19 cellular contexts compared by ENCODE assay signal in genomic region chr19:16892868-16893685, GRCh38. TPM values are rescaled to one million over a fixed set of nuclear protein-coding genes. Genes with fewer than 3 reads are reported as not detected.
DNase-seq lines count a peak whose midpoint lies in the region; ATAC-seq, FAIRE-seq and TF ChIP-seq lines count a peak whose summit lies in the region.
"Had no signal": no experiment of that assay in that cellular context is flagged by ENCODE, and none has a peak within 500 bp of the region (broad histone marks: within the 10 kb centered on the region; RNA-seq: fewer than 3 reads in every experiment).

No MANE protein-coding gene starts in this region.

- no peak for TF ChIP-seq CTCF in HepG2 (CRISPR knock-in tag; IDR thresholded peaks at IDR 0.05)
- TF ChIP-seq CTCF in right lobe of liver (IDR thresholded peaks at IDR 0.05), result no peak
- TF ChIP-seq CTCF in RWPE1 (conservative IDR thresholded peaks at IDR 0.05; ENCODE audit: low read depth), result no peak
- no peak for TF ChIP-seq CTCF in lower lobe of right lung (IDR thresholded peaks at IDR 0.05)
- TF ChIP-seq CTCF in uterus (IDR thresholded peaks at IDR 0.05), result no peak

- H3K4me1 ChIP-seq in HepG2 (ENCODE audit: insufficient read depth, low read length) (peaks cover 51% of the 10 kb centered on the region), right lobe of liver (peaks cover 0 to 7% (median 0%) of the 10 kb centered on the region in 4 donors), lower lobe of right lung (peaks cover 42% of the 10 kb centered on the region), uterus (peaks cover 0 to 7% of the 10 kb centered on the region in 2 donors)

- POLR2A ChIA-PET in HepG2 (lab: Yijun Ruan, JAX) (no interaction called here), RWPE1 (lab: Yijun Ruan, JAX; ENCODE audit: low non-redundant PET) (no interaction called here)

- no peak overlapping the region for H3K27ac ChIP-seq in HepG2 (ENCODE audit: extremely low read length, insufficient read depth, low read length)
- no peak overlapping the region for H3K27ac ChIP-seq in right lobe of liver
- peak overlapping the region; percentile 25 for H3K27ac ChIP-seq in RWPE1
- peak overlapping the region; percentile 69 for H3K27ac ChIP-seq in lower lobe of right lung
- peak overlapping the region; percentile 56 to 61 for H3K27ac ChIP-seq in uterus
- H3K27ac ChIP-seq: WERI-Rb-1 had no signal

- no peak overlapping the region for H2AFZ ChIP-seq in HepG2 (ENCODE audit: low read length)

- H3K4me2 ChIP-seq in HepG2 (ENCODE audit: low read depth, low read length), result peak overlapping the region; percentile 77

- CTCF ChIA-PET in HepG2 (lab: Yijun Ruan, JAX; ENCODE audit: low intra/inter-chr PET ratio, low total read pairs), result no interaction called here
- CTCF ChIA-PET in RWPE1 (lab: Yijun Ruan, JAX), result no interaction called here

- TF ChIP-seq POLR2A in HepG2 (IDR thresholded peaks at IDR 0.05; ENCODE audit: insufficient read depth in 1 of 2, low read depth in 2 of 2, low read length in 2 of 2) (no peak), right lobe of liver (IDR thresholded peaks at IDR 0.05) (no peak), uterus (IDR thresholded peaks at IDR 0.05) (no peak)

- DNase-seq in HepG2 (ENCODE audit: low spot score) (no peak), right lobe of liver (no peak), RWPE1 (ENCODE audit: low spot score) (no peak), lower lobe of right lung (no peak), uterus (no peak), NCI-H1436 treated with DMSO at 0.1 percent for 48 hours (lab: John Stamatoyannopoulos, UW) (no peak)
- no peak for DNase-seq in stimulated activated naive CD4-positive, alpha-beta T cell treated with Interleukin-2 at 50 U/mL for 16 hours (lab: John Stamatoyannopoulos, UW)
- DNase-seq in stimulated activated CD4-positive, alpha-beta T cell treated with anti-CD3 and anti-CD28 coated beads, Interleukin-2, amount 100 ng/mL, for 48 hours, result no peak
- DNase-seq: activated CD8-positive, alpha-beta memory T cell treated with anti-CD3 and anti-CD28 coated beads for 24 hours; CD4-positive, alpha-beta T cell; NCI-H1092 treated with DMSO at 0.1 percent for 48 hours; RPMI8226; stimulated activated naive CD4-positive, alpha-beta T cell had no signal

- H3K4me3 ChIP-seq in HepG2 (replicated peaks in 1 of 3; ENCODE audit: insufficient read depth in 1 of 3, low read depth in 2 of 3, low read length in 3 of 3) (peak overlapping the region in 2 of 3 experiments; percentile 34 to 55; a peak in 3 of 6 replicates), right lobe of liver (no peak overlapping the region), lower lobe of right lung (peak overlapping the region; percentile 2), uterus (no peak overlapping the region)

- H3K9me3 ChIP-seq in HepG2 (ENCODE audit: low read length) (no peaks in the 10 kb centered on the region), right lobe of liver (no peaks in the 10 kb centered on the region), lower lobe of right lung (no peaks in the 10 kb centered on the region), uterus (no peaks in the 10 kb centered on the region)

- 0 out of 2 replicates have a peak overlapping the region, but pooled peaks have one; percentile 43 for H3K9ac ChIP-seq in HepG2 (ENCODE audit: insufficient read depth, low read depth, low read length)

- H3K27me3 ChIP-seq in HepG2 (ENCODE audit: control insufficient read depth in 1 of 2, insufficient read depth in 2 of 2, low read length in 2 of 2) (peaks cover 4 to 42% of the 10 kb centered on the region in 2 experiments; a peak in 4 of 5 replicates), right lobe of liver (peaks cover 0 to 7% of the 10 kb centered on the region in 2 donors), lower lobe of right lung (ENCODE audit: low read depth) (no peaks in the 10 kb centered on the region), uterus (no peaks in the 10 kb centered on the region)

- 21% methylated on average over 9 of the region's 19 CpGs for WGBS in HepG2 (ENCODE audit: low lambda C conversion rate)
- WGBS in right lobe of liver (ENCODE audit: insufficient coverage, low coverage, low lambda C conversion rate, missing lambda C conversion rate), result 53% methylated on average over 15 of the region's 19 CpGs

- BruUV-seq in HepG2 (replicated peaks; lab: Mats Ljungman, UMichigan), result no TSS peak

- ATAC-seq in HepG2 (no peak), right lobe of liver (no peak), lower lobe of right lung (no peak)

- H3K36me3 ChIP-seq in HepG2 (replicated peaks in 1 of 2; ENCODE audit: control insufficient read depth in 1 of 2, insufficient read depth in 2 of 2, low read length in 2 of 2) (no peaks in the 10 kb centered on the region), right lobe of liver (no peaks in the 10 kb centered on the region), lower lobe of right lung (no peaks in the 10 kb centered on the region), uterus (no peaks in the 10 kb centered on the region)
- H3K36me3 ChIP-seq: WERI-Rb-1 had no signal

- TF ChIP-seq EP300 in HepG2 (IDR thresholded peaks at IDR 0.05; ENCODE audit: low read depth in 2 of 2, low read length in 2 of 2) (no peak), HepG2 (CRISPR knock-in tag; IDR thresholded peaks at IDR 0.05; ENCODE audit: borderline replicate concordance) (no peak)

- in situ Hi-C loops in HepG2 (cut with HindIII; ENCODE audit: extremely low pct_ligation_motif_present, low pct_unique_long_range_greater_than_20kb), result no loop called here

- no peaks in the 10 kb centered on the region for H4K20me1 ChIP-seq in HepG2 (ENCODE audit: insufficient read depth, low read length)

- FAIRE-seq in HepG2 (lab: Jason Lieb, UNC), result no peak
- FAIRE-seq: bronchial epithelial cell, urothelium cell line had no signal

- intact Hi-C loops in HepG2 (cut with micrococcal nuclease; ENCODE audit: unreplicated experiment), result no loop called here
- intact Hi-C loops in right lobe of liver (cut with DNase I), result no loop called here
- intact Hi-C loops in lower lobe of right lung (cut with DNase I), result no loop called here
- intact Hi-C loops in uterus (cut with DNase I; ENCODE audit: low total_unique reads), result loop anchor here (5.0 kb wide), 1 partner anchor 66 kb away; the partner anchor contains the start of gene SIN3B

- TF ChIP-seq RAD21 in HepG2 (CRISPR knock-in tag; IDR thresholded peaks at IDR 0.05), result no peak

- no peaks in the 10 kb centered on the region for H3K79me2 ChIP-seq in HepG2 (ENCODE audit: insufficient read depth, low read length)

TF ChIP-seq in HepG2, 621 proteins besides CTCF, POLR2A, EP300 and RAD21 (continues in another document):
- TF ChIP-seq KLF6 (CRISPR knock-in tag; IDR thresholded peaks at IDR 0.05) (no peak), STAT6 (CRISPR knock-in tag; IDR thresholded peaks at IDR 0.05; ENCODE audit: borderline replicate concordance) (no peak)

RNA-seq across cellular contexts. Expression of gene F2RL3, which starts 4.3 kb away (rescaled TPM):
- total RNA-seq in HepG2 (2016; rRNA removed; fragmentation: Illumina TruSeq; extraction: Trizol) (not detected in 2 replicates), right lobe of liver (under 1 TPM; 0.07 to 0.62 (median 0.28) TPM), lower lobe of right lung (22.5 TPM), uterus (10 to 100 TPM in 1 of 4 donors, 1 to 10 TPM in 2, under 1 TPM in 1; 0.07 to 20.0 (median 6.3) TPM)
- total RNA-seq in HepG2 (2016; cell fraction: cytosol; rRNA removed; fragmentation: Illumina TruSeq; extraction: Trizol; ENCODE audit: low read depth), result not detected in 2 replicates
- not detected in 2 replicates for total RNA-seq in HepG2 (2016; cell fraction: insoluble cytoplasmic fraction; rRNA removed; fragmentation: Illumina TruSeq; extraction: Trizol)
- not detected in 2 replicates for total RNA-seq in HepG2 (2016; cell fraction: membrane; rRNA removed; fragmentation: Illumina TruSeq; extraction: Trizol)
- total RNA-seq in HepG2 (2016; cell fraction: nucleus; rRNA removed; fragmentation: Illumina TruSeq; extraction: Trizol), result not detected in 2 replicates
- not detected in 2 replicates for polyA plus RNA-seq in HepG2 (2011; rRNA removed)
- not detected in 2 replicates for polyA plus RNA-seq in HepG2 (2011; cell fraction: cytosol; rRNA removed)
- polyA plus RNA-seq in HepG2 (2011; cell fraction: nucleus; rRNA removed), result not detected in 2 replicates
- polyA plus RNA-seq in HepG2 (2012), result not detected in 2 replicates
- not detected in 2 replicates for polyA plus RNA-seq in HepG2 (2016; cell fraction: cytosol; fragmentation: Illumina TruSeq; extraction: Trizol; ENCODE audit: low read depth)
- polyA plus RNA-seq in HepG2 (2016; cell fraction: insoluble cytoplasmic fraction; fragmentation: Illumina TruSeq; extraction: Trizol; ENCODE audit: low read depth), result not detected in 2 replicates
- polyA plus RNA-seq in HepG2 (2016; cell fraction: membrane; fragmentation: Illumina TruSeq; extraction: Trizol; ENCODE audit: low read depth), result not detected in 2 replicates
- not detected in 2 replicates for polyA plus RNA-seq in HepG2 (2016; cell fraction: nucleus; fragmentation: Illumina TruSeq; extraction: Trizol; ENCODE audit: insufficient read depth, low read depth)
- polyA minus RNA-seq in HepG2 (2011; rRNA and poly(A)+ RNA removed; ENCODE audit: low replicate concordance), result 0.05 TPM in 1 of 2 replicates, not detected in the other
- not detected in 2 replicates for polyA minus RNA-seq in HepG2 (2011; cell fraction: cytosol; rRNA and poly(A)+ RNA removed)
- polyA minus RNA-seq in HepG2 (2011; cell fraction: nucleus; rRNA and poly(A)+ RNA removed), result not detected in 2 replicates
- total RNA-seq: A673; activated T-helper 1 cell treated with anti-CD3 and anti-CD28 coated beads, Interleukin-12 subunit alpha, Interleukin-12 subunit beta, Interleukin-2, Interleukin-4 antibody, amounts not matched to agents 30 ng/mL and 10 ng/mL and 1 ng/mL, durations not matched to agents 14 hours and 24 hours and 36 hours; bronchial epithelial cell; CD4-positive, alpha-beta T cell had no signal
- polyA plus RNA-seq: neural cell had no signal

Comparison
In these comparisons a context has a peak if more than half of its experiments do, and no peak if none do; other contexts are left out.
1. H3K4me3 ChIP-seq: peak in HepG2 (2 of 3) and lower lobe of right lung (single experiment); none in right lobe of liver (0 of 3) and uterus (0 of 2).
2. H3K27ac ChIP-seq: peak in RWPE1 (single experiment), lower lobe of right lung (single experiment) and uterus (2 of 2); none in HepG2 (single experiment) and right lobe of liver (0 of 3).